1 cellular context compared by ENCODE assay signal in genomic region chr1:40185951-40186864, GRCh38.
TF ChIP-seq lines count a peak whose summit lies in the region.

No MANE protein-coding gene starts in this region.

TF ChIP-seq in HepG2, 621 proteins besides CTCF, POLR2A, EP300 and RAD21 (continued from another document):
- TF ChIP-seq, protein P1, sequence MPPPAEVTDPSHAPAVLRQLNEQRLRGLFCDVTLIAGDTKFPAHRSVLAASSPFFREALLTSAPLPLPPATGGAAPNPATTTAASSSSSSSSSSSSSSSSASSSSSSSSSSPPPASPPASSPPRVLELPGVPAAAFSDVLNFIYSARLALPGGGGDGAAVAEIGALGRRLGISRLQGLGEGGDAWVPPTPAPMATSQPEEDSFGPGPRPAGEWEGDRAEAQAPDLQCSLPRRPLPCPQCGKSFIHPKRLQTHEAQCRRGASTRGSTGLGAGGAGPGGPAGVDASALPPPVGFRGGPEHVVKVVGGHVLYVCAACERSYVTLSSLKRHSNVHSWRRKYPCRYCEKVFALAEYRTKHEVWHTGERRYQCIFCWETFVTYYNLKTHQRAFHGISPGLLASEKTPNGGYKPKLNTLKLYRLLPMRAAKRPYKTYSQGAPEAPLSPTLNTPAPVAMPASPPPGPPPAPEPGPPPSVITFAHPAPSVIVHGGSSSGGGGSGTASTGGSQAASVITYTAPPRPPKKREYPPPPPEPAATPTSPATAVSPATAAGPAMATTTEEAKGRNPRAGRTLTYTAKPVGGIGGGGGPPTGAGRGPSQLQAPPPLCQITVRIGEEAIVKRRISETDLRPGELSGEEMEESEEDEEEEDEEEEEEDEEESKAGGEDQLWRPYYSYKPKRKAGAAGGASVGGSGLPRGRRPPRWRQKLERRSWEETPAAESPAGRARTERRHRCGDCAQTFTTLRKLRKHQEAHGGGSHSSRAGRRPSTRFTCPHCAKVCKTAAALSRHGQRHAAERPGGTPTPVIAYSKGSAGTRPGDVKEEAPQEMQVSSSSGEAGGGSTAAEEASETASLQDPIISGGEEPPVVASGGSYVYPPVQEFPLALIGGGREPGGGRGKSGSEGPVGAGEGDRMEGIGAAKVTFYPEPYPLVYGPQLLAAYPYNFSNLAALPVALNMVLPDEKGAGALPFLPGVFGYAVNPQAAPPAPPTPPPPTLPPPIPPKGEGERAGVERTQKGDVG (CRISPR knock-in tag; IDR thresholded peaks at IDR 0.05; ENCODE audit: borderline replicate concordance): no peak
- TF ChIP-seq, protein P2, sequence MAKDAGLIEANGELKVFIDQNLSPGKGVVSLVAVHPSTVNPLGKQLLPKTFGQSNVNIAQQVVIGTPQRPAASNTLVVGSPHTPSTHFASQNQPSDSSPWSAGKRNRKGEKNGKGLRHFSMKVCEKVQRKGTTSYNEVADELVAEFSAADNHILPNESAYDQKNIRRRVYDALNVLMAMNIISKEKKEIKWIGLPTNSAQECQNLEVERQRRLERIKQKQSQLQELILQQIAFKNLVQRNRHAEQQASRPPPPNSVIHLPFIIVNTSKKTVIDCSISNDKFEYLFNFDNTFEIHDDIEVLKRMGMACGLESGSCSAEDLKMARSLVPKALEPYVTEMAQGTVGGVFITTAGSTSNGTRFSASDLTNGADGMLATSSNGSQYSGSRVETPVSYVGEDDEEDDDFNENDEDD (CRISPR knock-in tag; IDR thresholded peaks at IDR 0.05; ENCODE audit: borderline replicate concordance): no peak
- TF ChIP-seq RFXANK (CRISPR knock-in tag; IDR thresholded peaks at IDR 0.05) (no peak), UBTF (CRISPR knock-in tag; IDR thresholded peaks at IDR 0.05) (no peak), ZNF333 (CRISPR knock-in tag; IDR thresholded peaks at IDR 0.05; ENCODE audit: borderline replicate concordance) (no peak)
